22 cellular contexts compared by ENCODE assay signal in the genomic region with DNA sequence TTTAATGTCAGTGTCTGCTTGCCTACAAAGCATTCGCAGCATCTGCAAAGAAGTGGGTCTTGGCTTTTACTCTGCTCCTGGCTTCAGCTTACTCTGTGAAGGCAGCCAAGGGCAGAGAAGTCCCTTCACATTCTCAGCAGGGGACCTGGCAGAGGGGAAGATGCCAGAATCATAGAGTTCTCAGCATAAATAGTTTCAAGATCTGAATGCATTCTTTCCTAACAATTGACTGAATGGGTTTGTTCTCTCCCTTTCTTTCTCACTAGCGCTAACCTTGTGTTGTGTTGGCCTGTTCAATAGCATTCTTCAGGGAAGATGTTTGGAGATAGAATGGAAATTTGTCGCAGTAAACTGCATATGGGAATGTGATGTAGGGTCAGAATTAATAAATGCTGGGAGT.
DNase-seq lines count a peak whose midpoint lies in the region; ATAC-seq and TF ChIP-seq lines count a peak whose summit lies in the region.
"Had no signal": no experiment of that assay in that cellular context is flagged by ENCODE, and none has a peak within 500 bp of the region (broad histone marks: within the 10 kb centered on the region; RNA-seq: fewer than 3 reads in every experiment).

No MANE protein-coding gene starts in this region.

- H3K27ac ChIP-seq in heart left ventricle: no peak overlapping the region
- no peak overlapping the region for H3K27ac ChIP-seq in iPS DF 6.9 (ENCODE audit: low read length)
- H3K27ac ChIP-seq in thyroid gland: peak overlapping the region; percentile 26 to 80 (median 37)
- no peak overlapping the region for H3K27ac ChIP-seq in mammary epithelial cell (ENCODE audit: insufficient read depth, low read depth, low read length)
- H3K27ac ChIP-seq: A549, ascending aorta, epithelial cell of prostate had no signal

- H3K36me3 ChIP-seq in heart left ventricle: no peaks in the 10 kb centered on the region
- no peaks in the 10 kb centered on the region for H3K36me3 ChIP-seq in iPS DF 6.9 (ENCODE audit: control insufficient read depth, insufficient read depth, low read length)
- H3K36me3 ChIP-seq in thyroid gland: no peaks in the 10 kb centered on the region
- no peaks in the 10 kb centered on the region for H3K36me3 ChIP-seq in mammary epithelial cell (ENCODE audit: insufficient read depth, low read length)
- H3K36me3 ChIP-seq: ascending aorta had no signal

- peaks cover 0 to 6% (median 0%) of the 10 kb centered on the region in 12 donors for H3K4me1 ChIP-seq in heart left ventricle
- peaks cover 2% of the 10 kb centered on the region; the same call in 1 of the 2 replicates for H3K4me1 ChIP-seq in iPS DF 6.9 (ENCODE audit: control insufficient read depth, insufficient read depth, low read length)
- H3K4me1 ChIP-seq in thyroid gland: peaks cover 15 to 47% of the 10 kb centered on the region in 2 donors
- no peaks in the 10 kb centered on the region for H3K4me1 ChIP-seq in mammary epithelial cell (ENCODE audit: insufficient read depth, low read length)
- H3K4me1 ChIP-seq: A549, ascending aorta had no signal

- H3K27me3 ChIP-seq in heart left ventricle (peaks cover 0 to 24% (median 0%) of the 10 kb centered on the region in 9 donors), iPS DF 6.9 (ENCODE audit: control insufficient read depth, insufficient read depth, low read length) (no peaks in the 10 kb centered on the region), thyroid gland (no peaks in the 10 kb centered on the region), mammary epithelial cell (ENCODE audit: insufficient read depth, low read length) (peaks cover 10% of the 10 kb centered on the region)
- H3K27me3 ChIP-seq: ascending aorta had no signal

- no peaks in the 10 kb centered on the region for H3K79me2 ChIP-seq in mammary epithelial cell (ENCODE audit: insufficient read depth, low read length)

- peaks cover 3% of the 10 kb centered on the region for H3K27me3 Mint-ChIP-seq in brain

- H3K27ac Mint-ChIP-seq in brain: peak overlapping the region in 3 of 5 experiments; percentile 1 to 34 (median 6)
- H3K27ac Mint-ChIP-seq: activated CD4-positive, alpha-beta T cell treated with anti-CD3 and anti-CD28 coated beads, Interleukin-2, amount 10 ng/mL, durations not matched to agents 24 days and 14 days; CD4-positive, CD25-positive, alpha-beta regulatory T cell; dendritic cell treated with granulocyte-macrophage colony-stimulating factor and Interleukin-4, amounts not matched to agents 40 ng/mL and 50 ng/mL, for 4 days; mesothelial cell of epicardium had no signal

- H3K4me3 ChIP-seq in heart left ventricle: no peak overlapping the region
- no peak overlapping the region for H3K4me3 ChIP-seq in iPS DF 6.9 (ENCODE audit: low read length)
- H3K4me3 ChIP-seq in thyroid gland (replicated peaks in 1 of 3): no peak overlapping the region
- H3K4me3 ChIP-seq in mammary epithelial cell (replicated peaks in 1 of 3; ENCODE audit: insufficient read depth in 1 of 3, low read depth in 2 of 3, low read length in 3 of 3): no peak overlapping the region
- H3K4me3 ChIP-seq: A549, ascending aorta had no signal

- H4K20me1 ChIP-seq in mammary epithelial cell (ENCODE audit: insufficient read depth, low read length): no peaks in the 10 kb centered on the region

- no peak overlapping the region for H3K9ac ChIP-seq in mammary epithelial cell (ENCODE audit: insufficient read depth, low read length)

- peak; percentile 31 for ATAC-seq in left ventricle myocardium superior
- ATAC-seq in heart left ventricle: no peak
- ATAC-seq in HG02642 (IDR thresholded peaks at IDR 0.05; ENCODE audit: poor library complexity, unreplicated experiment): no peak

- dilution Hi-C loops in mammary epithelial cell (cut with HindIII; ENCODE audit: low sequenced_read_pairs): no loop called here

- peak overlapping the region in 4 of 5 experiments; percentile 1 to 55 (median 19) for H3K4me3 Mint-ChIP-seq in brain
- H3K4me3 Mint-ChIP-seq: activated CD4-positive, alpha-beta T cell treated with anti-CD3 and anti-CD28 coated beads, Interleukin-2, amount 10 ng/mL, durations not matched to agents 24 days and 14 days; CD4-positive, CD25-positive, alpha-beta regulatory T cell; dendritic cell treated with granulocyte-macrophage colony-stimulating factor and Interleukin-4, amounts not matched to agents 40 ng/mL and 50 ng/mL, for 4 days; mesothelial cell of epicardium had no signal

- BruUV-seq in mammary epithelial cell (replicated peaks; lab: Mats Ljungman, UMichigan): no TSS peak

- intact Hi-C loops in left ventricle myocardium superior (cut with micrococcal nuclease): no loop called here
- intact Hi-C loops in heart left ventricle (cut with DNase I): no loop called here
- intact Hi-C loops in thyroid gland (cut with DNase I): no loop called here
- intact Hi-C loops in mammary epithelial cell (cut with micrococcal nuclease): no loop called here

- no peak overlapping the region for H3K4me2 ChIP-seq in mammary epithelial cell (ENCODE audit: insufficient read depth, low read depth, low read length)
- H3K4me2 ChIP-seq: A549 had no signal

- H3K9me3 Mint-ChIP-seq in brain: no peaks in the 10 kb centered on the region
- H3K9me3 Mint-ChIP-seq: activated CD4-positive, alpha-beta T cell treated with anti-CD3 and anti-CD28 coated beads, Interleukin-2, amount 10 ng/mL, durations not matched to agents 24 days and 14 days; CD4-positive, CD25-positive, alpha-beta regulatory T cell; dendritic cell treated with granulocyte-macrophage colony-stimulating factor and Interleukin-4, amounts not matched to agents 40 ng/mL and 50 ng/mL, for 4 days; mesothelial cell of epicardium had no signal

- CTCF ChIA-PET in mammary epithelial cell (lab: Charles Lee; ENCODE audit: low non-redundant PET): no interaction called here

- no peak for TF ChIP-seq CTCF in heart left ventricle (IDR thresholded peaks at IDR 0.05)
- no peak for TF ChIP-seq CTCF in brain (conservative IDR thresholded peaks at IDR 0.05)
- TF ChIP-seq CTCF in thyroid gland (IDR thresholded peaks at IDR 0.05): peak in 4 of 6 experiments; percentile 14 to 55 (median 26)
- TF ChIP-seq CTCF in mammary epithelial cell (conservative IDR thresholded peaks at IDR 0.05 in 1 of 2, IDR thresholded peaks at IDR 0.05 in 1 of 2; ENCODE audit: extremely low read depth in 1 of 2, insufficient read depth in 1 of 2, low read depth in 1 of 2, low read length in 2 of 2): no peak

- no peaks in the 10 kb centered on the region for H3K36me3 Mint-ChIP-seq in brain
- H3K36me3 Mint-ChIP-seq: CD4-positive, CD25-positive, alpha-beta regulatory T cell; mesothelial cell of epicardium had no signal

- H3K4me1 Mint-ChIP-seq in brain: peaks cover 39% of the 10 kb centered on the region
- H3K4me1 Mint-ChIP-seq: activated CD4-positive, alpha-beta T cell treated with anti-CD3 and anti-CD28 coated beads, Interleukin-2, amount 10 ng/mL, durations not matched to agents 24 days and 14 days; CD4-positive, CD25-positive, alpha-beta regulatory T cell; mesothelial cell of epicardium had no signal

- no peak for DNase-seq in left ventricle myocardium superior
- DNase-seq in heart left ventricle: no peak
- DNase-seq in iPS DF 6.9 (ENCODE audit: low read depth, low spot score): peak; percentile 33
- DNase-seq in thyroid gland: peak; percentile 88 to 89
- no peak for DNase-seq in mammary epithelial cell
- no peak for DNase-seq in amniotic stem cell (lab: John Stamatoyannopoulos, UW)
- DNase-seq: activated CD4-positive, alpha-beta T cell treated with anti-CD3 and anti-CD28 coated beads, Interleukin-2, amount 10 ng/mL, durations not matched to agents 24 days and 14 days; activated naive CD4-positive, alpha-beta T cell; activated T-cell treated with anti-CD3 and anti-CD28 coated beads for 4 hours; CD4-positive, CD25-positive, alpha-beta regulatory T cell; DMS153; glutamatergic neuron; NCI-H345; stimulated activated naive CD4-positive, alpha-beta T cell treated with Interleukin-2 at 50 U/mL for 16 hours; trophoblast cell had no signal

- TF ChIP-seq POLR2A in heart left ventricle (IDR thresholded peaks at IDR 0.05) (no peak), thyroid gland (IDR thresholded peaks at IDR 0.05) (no peak)

- in situ Hi-C loops in mammary epithelial cell (cut with MboI; ENCODE audit: low sequenced_read_pairs in 2 of 2): no loop called here

- no peak overlapping the region for H2AFZ ChIP-seq in mammary epithelial cell (ENCODE audit: low read depth, low read length)

- H3K9me3 ChIP-seq in heart left ventricle: no peaks in the 10 kb centered on the region
- H3K9me3 ChIP-seq in iPS DF 6.9 (ENCODE audit: control insufficient read depth, insufficient read depth, low read length): no peaks in the 10 kb centered on the region
- H3K9me3 ChIP-seq in thyroid gland: no peaks in the 10 kb centered on the region
- H3K9me3 ChIP-seq in mammary epithelial cell (replicated peaks; ENCODE audit: insufficient read depth, low read length): no peaks in the 10 kb centered on the region
- H3K9me3 ChIP-seq: A549, ascending aorta had no signal

- WGBS in heart left ventricle, 4 donors: 63 to 72% (median 69%) methylated on average over 3 of the region's 3 CpGs
- 100% methylated on average over 1 of the region's 3 CpGs for WGBS in iPS DF 6.9 (ENCODE audit: insufficient coverage, insufficient read length)
- 24 to 27% methylated on average over 3 of the region's 3 CpGs for WGBS in thyroid gland, 2 donors
- 94% methylated on average over 3 of the region's 3 CpGs for WGBS in mammary epithelial cell (ENCODE audit: low coverage, missing lambda C conversion rate)

Comparison
In these comparisons a context has a peak if more than half of its experiments do, and no peak if none do; other contexts are left out.
1. DNase-seq: peak in iPS DF 6.9 (single experiment) and thyroid gland (2 of 2); none in left ventricle myocardium superior (single experiment), heart left ventricle (0 of 5), mammary epithelial cell (single experiment) and amniotic stem cell (single experiment).
2. H3K27ac ChIP-seq: peak in thyroid gland (3 of 3); none in heart left ventricle (0 of 12), iPS DF 6.9 (single experiment) and mammary epithelial cell (single experiment).
3. CTCF ChIP-seq: peak in thyroid gland (4 of 6); none in heart left ventricle (0 of 12), brain (0 of 2) and mammary epithelial cell (0 of 2).